24 cellular contexts compared by ENCODE assay signal in the genomic region with DNA sequence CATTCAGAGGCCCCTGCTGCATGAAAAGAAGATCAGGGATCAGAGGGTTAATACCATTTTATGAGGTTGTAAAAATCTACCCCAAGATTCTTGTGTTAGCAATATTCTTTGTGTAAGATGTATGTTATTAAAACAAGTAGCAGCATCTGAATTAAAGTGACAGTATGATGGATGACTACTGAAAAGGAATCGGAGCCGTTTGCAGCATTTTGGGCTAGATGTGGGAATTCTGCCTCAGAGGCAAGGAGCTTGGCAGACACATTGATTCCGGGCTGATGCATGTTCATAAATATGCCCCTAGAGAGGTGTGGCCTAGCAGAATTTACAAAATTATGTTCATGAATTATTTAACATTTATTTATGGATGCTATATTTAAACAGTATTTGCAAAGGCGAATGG.
"Had no signal": no experiment of that assay in that cellular context is flagged by ENCODE, and none has a peak within 500 bp of the region (broad histone marks: within the 10 kb centered on the region; RNA-seq: fewer than 3 reads in every experiment).

No MANE protein-coding gene starts in this region.

- H3K9ac ChIP-seq: parathyroid adenoma had no signal

- H2AFZ ChIP-seq: parathyroid adenoma had no signal

- H3K9me3 ChIP-seq: gastrocnemius medialis, heart right ventricle, prostate gland, right lobe of liver, suprapubic skin, thyroid gland, upper lobe of right lung, vagina had no signal

- H3K27ac ChIP-seq: dorsolateral prefrontal cortex, gastrocnemius medialis, heart right ventricle, parathyroid adenoma, prostate gland, right lobe of liver, suprapubic skin, thyroid gland, upper lobe of right lung, vagina had no signal

- H3K4me3 Mint-ChIP-seq: memory B cell; natural killer cell treated with Interleukin-12 subunit alpha and Interleukin-12 subunit beta and Interleukin-15 and Interleukin-18, amount 100 ng/mL, for 72 hours; stimulated activated effector memory CD8-positive, alpha-beta T cell treated with anti-CD3 and anti-CD28 coated beads, Interleukin-12 subunit alpha, Interleukin-12 subunit beta, amount 100 ng/mL, for 72 hours had no signal

- H3K4me1 Mint-ChIP-seq: memory B cell; stimulated activated effector memory CD8-positive, alpha-beta T cell treated with anti-CD3 and anti-CD28 coated beads, Interleukin-12 subunit alpha, Interleukin-12 subunit beta, amount 100 ng/mL, for 72 hours had no signal

- H3K36me3 Mint-ChIP-seq: memory B cell; natural killer cell treated with Interleukin-12 subunit alpha and Interleukin-12 subunit beta and Interleukin-15 and Interleukin-18, amount 100 ng/mL, for 72 hours; stimulated activated effector memory CD8-positive, alpha-beta T cell treated with anti-CD3 and anti-CD28 coated beads, Interleukin-12 subunit alpha, Interleukin-12 subunit beta, amount 100 ng/mL, for 72 hours had no signal

- H3K4me3 ChIP-seq: dorsolateral prefrontal cortex, gastrocnemius medialis, heart right ventricle, prostate gland, right lobe of liver, suprapubic skin, thyroid gland, upper lobe of right lung, vagina had no signal

- H3K27me3 Mint-ChIP-seq: memory B cell; natural killer cell treated with Interleukin-12 subunit alpha and Interleukin-12 subunit beta and Interleukin-15 and Interleukin-18, amount 100 ng/mL, for 72 hours had no signal

- FAIRE-seq: endometrium, islet of Langerhans had no signal

- H3K79me2 ChIP-seq: parathyroid adenoma had no signal

- H3K27me3 ChIP-seq: gastrocnemius medialis, heart right ventricle, right lobe of liver, suprapubic skin, thyroid gland, upper lobe of right lung, vagina had no signal

- H3K4me1 ChIP-seq: gastrocnemius medialis, heart right ventricle, parathyroid adenoma, prostate gland, right lobe of liver, suprapubic skin, thyroid gland, vagina had no signal

- H3K27ac Mint-ChIP-seq: memory B cell; natural killer cell treated with Interleukin-12 subunit alpha and Interleukin-12 subunit beta and Interleukin-15 and Interleukin-18, amount 100 ng/mL, for 72 hours; stimulated activated effector memory CD8-positive, alpha-beta T cell treated with anti-CD3 and anti-CD28 coated beads, Interleukin-12 subunit alpha, Interleukin-12 subunit beta, amount 100 ng/mL, for 72 hours had no signal

- H3K36me3 ChIP-seq: gastrocnemius medialis, heart right ventricle, prostate gland, right lobe of liver, suprapubic skin, thyroid gland, upper lobe of right lung, vagina had no signal

- DNase-seq: cortex of kidney; dorsolateral prefrontal cortex; effector CD8-positive, alpha-beta T cell; gastrocnemius medialis; heart right ventricle; hypothalamus; kidney glomerular epithelial cell; midbrain; occipital lobe; right lobe of liver; stimulated activated CD4-positive, alpha-beta T cell treated with anti-CD3 and anti-CD28 coated beads, Interleukin-4, amount 100 ng/mL, for 1 hour; stimulated activated CD8-positive, alpha-beta memory T cell treated with anti-CD3 and anti-CD28 coated beads, Interleukin-4, amount 100 ng/mL, for 48 hours; stimulated activated naive CD8-positive, alpha-beta T cell treated with anti-CD3 and anti-CD28 coated beads, Interleukin-15, Interleukin-2, amounts not matched to agents 100 U/mL and 50 U/mL, for 24 hours; thyroid gland; upper lobe of right lung had no signal
